ENCODE assay signal across 9 cellular contexts in genomic region chr17:2398188-2398587, GRCh38. TPM values are rescaled to one million over a fixed set of nuclear protein-coding genes. Genes with fewer than 3 reads are reported as not detected.
A peak's percentile ranks its signal among the peaks of the same experiment; 100 is the strongest.
DNase-seq lines count a peak whose midpoint lies in the region; ATAC-seq, FAIRE-seq and TF ChIP-seq lines count a peak whose summit lies in the region.
"Had no signal": no experiment of that assay in that cellular context is flagged by ENCODE, and none has a peak within 500 bp of the region (broad histone marks: within the 10 kb centered on the region; RNA-seq: fewer than 3 reads in every experiment).

No MANE protein-coding gene starts in this region.

- POLR2A ChIA-PET in CD4-positive, alpha-beta T cell (lab: Charles Lee), result interaction anchor here (2.1 to 4.1 kb wide), 2 partner anchors 45 to 61 kb away, joined by 6 to 66 read pairs; partner anchors contain the start of genes SGSM2 and TSR1

- H3K9me3 Mint-ChIP-seq in CD4-positive, alpha-beta T cell, result no peaks in the 10 kb centered on the region

- H3K36me3 Mint-ChIP-seq in CD4-positive, alpha-beta T cell (ENCODE audit: low read depth), result peaks cover 28% of the 10 kb centered on the region

- no peaks in the 10 kb centered on the region for H3K27me3 ChIP-seq in CD4-positive, alpha-beta T cell (ENCODE audit: control insufficient read depth, insufficient read depth, low read length)
- peaks cover 0 to 2% (median 0%) of the 10 kb centered on the region in 4 donors for H3K27me3 ChIP-seq in esophagus muscularis mucosa
- H3K27me3 ChIP-seq in parathyroid adenoma (ENCODE audit: control insufficient read depth, insufficient read depth, low read length), result no peaks in the 10 kb centered on the region

- H3K4me3 ChIP-seq in SK-N-MC (peak overlapping the region; percentile 94), esophagus muscularis mucosa (peak overlapping the region; percentile 75 to 100 (median 96)), parathyroid adenoma (ENCODE audit: low read depth, low read length) (peak overlapping the region; percentile 11)

- H3K9me3 ChIP-seq in CD4-positive, alpha-beta T cell (ENCODE audit: control insufficient read depth, low read length), result no peaks in the 10 kb centered on the region
- H3K9me3 ChIP-seq in SK-N-MC (ENCODE audit: low read depth, low read length) (no peaks in the 10 kb centered on the region), esophagus muscularis mucosa (no peaks in the 10 kb centered on the region), parathyroid adenoma (ENCODE audit: control insufficient read depth, low read length) (no peaks in the 10 kb centered on the region)

- no peak for TF ChIP-seq EP300 in esophagus muscularis mucosa (IDR thresholded peaks at IDR 0.05)

- 83% methylated on average over 10 of the region's 10 CpGs for WGBS in esophagus muscularis mucosa

- H3K36me3 ChIP-seq in SK-N-MC (ENCODE audit: insufficient read depth, low read length) (no peaks in the 10 kb centered on the region), esophagus muscularis mucosa (peaks cover 0 to 4% (median 0%) of the 10 kb centered on the region in 4 donors), parathyroid adenoma (ENCODE audit: control insufficient read depth, insufficient read depth, low read length) (no peaks in the 10 kb centered on the region)

- FAIRE-seq in GM12891 (lab: Jason Lieb, UNC), result no peak

- H3K4me1 ChIP-seq in esophagus muscularis mucosa, result peaks cover 60 to 71% (median 65%) of the 10 kb centered on the region in 4 donors
- H3K4me1 ChIP-seq in parathyroid adenoma, result peaks cover 41% of the 10 kb centered on the region

- TF ChIP-seq POLR2A in esophagus muscularis mucosa (IDR thresholded peaks at IDR 0.05; ENCODE audit: low read depth) (no peak), GM12891 (IDR thresholded peaks at IDR 0.05; ENCODE audit: low read depth, low read length) (no peak)

- CTCF ChIA-PET in CD4-positive, alpha-beta T cell (lab: Charles Lee), result interaction anchor here (7.8 kb wide), 1 partner anchor 16 kb away, joined by 52 read pairs; no protein-coding TSS in a partner anchor

- H3K4me1 Mint-ChIP-seq in CD4-positive, alpha-beta T cell (ENCODE audit: low read depth), result peaks cover 66% of the 10 kb centered on the region

- no peak for DNase-seq in CD4-positive, alpha-beta T cell
- DNase-seq in SK-N-MC (ENCODE audit: low read depth, low spot score) (no peak), esophagus muscularis mucosa (ENCODE audit: extremely low spot score) (no peak), GM12891 (ENCODE audit: insufficient read length, low spot score) (no peak)
- no peak for DNase-seq in stimulated activated CD4-positive, alpha-beta T cell treated with anti-CD3 and anti-CD28 coated beads, Interleukin-4, amount 100 ng/mL, for 1 hour
- DNase-seq: activated CD8-positive, alpha-beta memory T cell treated with anti-CD3 and anti-CD28 coated beads, Interleukin-2, amount 50 U/mL, for 4 hours had no signal

- no peak for ATAC-seq in CD4-positive, alpha-beta T cell (ENCODE audit: poor library complexity)
- no peak for ATAC-seq in HG02759 (IDR thresholded peaks at IDR 0.05; ENCODE audit: unreplicated experiment)
- ATAC-seq in GM21381 (IDR thresholded peaks at IDR 0.05; ENCODE audit: unreplicated experiment), result no peak

- H3K4me2 ChIP-seq in parathyroid adenoma (ENCODE audit: low read length), result peak overlapping the region; percentile 2

- H3K9ac ChIP-seq in SK-N-MC (ENCODE audit: insufficient read length), result peak overlapping the region; percentile 61
- no peak overlapping the region for H3K9ac ChIP-seq in parathyroid adenoma

- no peak for TF ChIP-seq CTCF in CD4-positive, alpha-beta T cell (IDR thresholded peaks at IDR 0.05)
- TF ChIP-seq CTCF in esophagus muscularis mucosa (IDR thresholded peaks at IDR 0.05) (no peak), parathyroid adenoma (IDR thresholded peaks at IDR 0.05) (no peak)

- H3K27ac Mint-ChIP-seq in CD4-positive, alpha-beta T cell, result peak overlapping the region; percentile 99

- peak overlapping the region; percentile 93 for H3K4me3 Mint-ChIP-seq in CD4-positive, alpha-beta T cell

- intact Hi-C loops in CD4-positive, alpha-beta T cell (cut with DNase I, micrococcal nuclease), result loop anchor here in 1 of 2 experiments (5.0 to 10.0 kb wide), 2 partner anchors 197 to 314 kb away; partner anchors contain the start of genes CLUH and PAFAH1B1
- intact Hi-C loops in esophagus muscularis mucosa (cut with DNase I), result no loop called here

- H2AFZ ChIP-seq in parathyroid adenoma, result no peak overlapping the region

- H3K79me2 ChIP-seq in parathyroid adenoma, result peaks cover 3% of the 10 kb centered on the region

- H3K27ac ChIP-seq in CD4-positive, alpha-beta T cell (ENCODE audit: low read depth, low read length), result no peak overlapping the region
- H3K27ac ChIP-seq in SK-N-MC (peak overlapping the region; percentile 89), esophagus muscularis mucosa (replicated peaks in 1 of 4) (peak overlapping the region; percentile 98 to 100 (median 100)), parathyroid adenoma (peak overlapping the region; percentile 100)

- H3K27me3 Mint-ChIP-seq in CD4-positive, alpha-beta T cell, result no peaks in the 10 kb centered on the region

TF ChIP-seq in GM12891, 5 proteins besides CTCF, POLR2A, EP300 and RAD21:
- TF ChIP-seq POU2F2 (IDR thresholded peaks at IDR 0.05; ENCODE audit: low read depth, low read length) (no peak), POLR2AphosphoS5 (IDR thresholded peaks at IDR 0.05; ENCODE audit: low read depth, low read length) (no peak), TAF1 (IDR thresholded peaks at IDR 0.05; ENCODE audit: low read depth, low read length) (no peak), PAX5 (IDR thresholded peaks at IDR 0.05; ENCODE audit: insufficient read depth, low read length, severe bottlenecking) (no peak), SPI1 (IDR thresholded peaks at IDR 0.05; ENCODE audit: low read depth, low read length) (no peak)

RNA-seq across cellular contexts. Expression of gene MNT, which starts 2.7 kb away (rescaled TPM):
- total RNA-seq in CD4-positive, alpha-beta T cell, result 100 to 1,000 TPM; 111 to 118 TPM
- total RNA-seq in esophagus muscularis mucosa, result 10 to 100 TPM; 10.8 to 17.4 (median 13.8) TPM
- 7.7 TPM for polyA plus RNA-seq in GM12891 (2012; ENCODE audit: low read depth, missing spikeins)

Comparison
In these comparisons a context has a peak if more than half of its experiments do, and no peak if none do; other contexts are left out.
1. H3K4me3 ChIP-seq: peak in every context shown above with its lines; median percentile 96 in esophagus muscularis mucosa; 94 in SK-N-MC; 11 in parathyroid adenoma.
2. RNA of gene MNT, which starts 2.7 kb away (total RNA-seq): 111 to 118 TPM in CD4-positive, alpha-beta T cell; 10.8 to 17.4 TPM in esophagus muscularis mucosa; every median in the first group is over 4 times any median in the second.